Comparison of ENCODE assay signal across 10 cellular contexts in genomic region chr17:67520916-67521772, GRCh38.
A peak's percentile ranks its signal among the peaks of the same experiment; 100 is the strongest.
DNase-seq lines count a peak whose midpoint lies in the region; TF ChIP-seq lines count a peak whose summit lies in the region.
"Had no signal": no experiment of that assay in that cellular context is flagged by ENCODE, and none has a peak within 500 bp of the region (broad histone marks: within the 10 kb centered on the region; RNA-seq: fewer than 3 reads in every experiment).

No MANE protein-coding gene starts in this region.

- H3K9me3 ChIP-seq in HUES6 (ENCODE audit: control insufficient read depth, insufficient read depth, low read depth, low read length) = peaks cover 8% of the 10 kb centered on the region
- peaks cover 6% of the 10 kb centered on the region for H3K9me3 ChIP-seq in adipocyte (ENCODE audit: control insufficient read depth, low read length)
- H3K9me3 ChIP-seq in neural progenitor cell (ENCODE audit: low read depth) = no peaks in the 10 kb centered on the region

- H3K36me3 Mint-ChIP-seq in neural progenitor cell = peaks cover 2% of the 10 kb centered on the region
- H3K36me3 Mint-ChIP-seq in mesothelial cell of epicardium = peaks cover 3% of the 10 kb centered on the region

- H3K36me3 ChIP-seq in HUES6 (ENCODE audit: control insufficient read depth, insufficient read depth, low read length) = no peaks in the 10 kb centered on the region
- no peaks in the 10 kb centered on the region for H3K36me3 ChIP-seq in adipocyte (ENCODE audit: control insufficient read depth, insufficient read depth, low read length, severe bottlenecking)
- H3K36me3 ChIP-seq in neural progenitor cell = no peaks in the 10 kb centered on the region

- H3K27ac ChIP-seq in HUES6 (ENCODE audit: low read depth, low read length) (peak overlapping the region; percentile 66; the same call in 1 of the 2 replicates), neural progenitor cell (no peak overlapping the region)

- H3K4me3 Mint-ChIP-seq in neural progenitor cell = no peak overlapping the region
- H3K4me3 Mint-ChIP-seq in mesothelial cell of epicardium = no peak overlapping the region

- H3K27ac Mint-ChIP-seq in neural progenitor cell (no peak overlapping the region), mesothelial cell of epicardium (no peak overlapping the region)

- H2AFZ ChIP-seq in neural progenitor cell (replicated peaks) = no peak overlapping the region

- peak overlapping the region; percentile 52 for H3K4me2 ChIP-seq in neural progenitor cell

- H3K4me1 ChIP-seq in HUES6 (ENCODE audit: control insufficient read depth, insufficient read depth, low read length) (peaks cover 47% of the 10 kb centered on the region), adipocyte (ENCODE audit: control insufficient read depth, insufficient read depth, low read length) (peaks cover 34% of the 10 kb centered on the region), neural progenitor cell (peaks cover 35% of the 10 kb centered on the region)

- no peak overlapping the region for H3K4me3 ChIP-seq in HUES6 (ENCODE audit: low read depth, low read length)
- H3K4me3 ChIP-seq in adipocyte (ENCODE audit: low read length) = peak overlapping the region; percentile 66
- H3K4me3 ChIP-seq in neural progenitor cell = no peak overlapping the region

- peaks cover 4% of the 10 kb centered on the region for H3K27me3 Mint-ChIP-seq in neural progenitor cell (ENCODE audit: insufficient read depth, low read depth)
- H3K27me3 Mint-ChIP-seq in mesothelial cell of epicardium (ENCODE audit: low read depth) = no peaks in the 10 kb centered on the region

- TF ChIP-seq CTCF in neural progenitor cell (IDR thresholded peaks at IDR 0.05) = no peak
- TF ChIP-seq CTCF in mesothelial cell of epicardium (IDR thresholded peaks at IDR 0.05; ENCODE audit: unreplicated experiment) = no peak

- peaks cover 23% of the 10 kb centered on the region for H3F3A ChIP-seq in neural progenitor cell (ENCODE audit: low read depth)

- DNase-seq in COLO668 (lab: John Stamatoyannopoulos, UW; ENCODE audit: unreplicated experiment) (peak; percentile 5), adipocyte (ENCODE audit: low read depth) (peak; percentile 71), neural progenitor cell (ENCODE audit: low spot score) (no peak), nucleus accumbens (lab: John Stamatoyannopoulos, UW) (no peak), cortex of kidney (lab: John Stamatoyannopoulos, UW) (no peak), mesothelial cell of epicardium (ENCODE audit: low spot score in 2 of 2, unreplicated experiment in 2 of 2) (no peak), NOMO-1 (lab: John Stamatoyannopoulos, UW; ENCODE audit: unreplicated experiment in 2 of 2) (no peak)
- DNase-seq: NCI-H446, SW 1271 had no signal

- H3K79me2 ChIP-seq in neural progenitor cell (ENCODE audit: low read depth) = no peaks in the 10 kb centered on the region

- H3K9me3 Mint-ChIP-seq in neural progenitor cell (peaks cover 2% of the 10 kb centered on the region), mesothelial cell of epicardium (peaks cover 6% of the 10 kb centered on the region)

- peaks cover 39% of the 10 kb centered on the region for H3K4me1 Mint-ChIP-seq in neural progenitor cell
- H3K4me1 Mint-ChIP-seq in mesothelial cell of epicardium = peaks cover 17% of the 10 kb centered on the region

- H3K27me3 ChIP-seq in HUES6 (ENCODE audit: control insufficient read depth, insufficient read depth, low read length) (no peaks in the 10 kb centered on the region), adipocyte (replicated peaks; ENCODE audit: control insufficient read depth, insufficient read depth, low read length) (no peaks in the 10 kb centered on the region), neural progenitor cell (no peaks in the 10 kb centered on the region)

- H4K20me1 ChIP-seq in neural progenitor cell (ENCODE audit: low read depth) = no peaks in the 10 kb centered on the region

- no peak overlapping the region for H3K9ac ChIP-seq in HUES6 (ENCODE audit: low read length)
- H3K9ac ChIP-seq in adipocyte (ENCODE audit: low read length) = no peak overlapping the region
- H3K9ac ChIP-seq in neural progenitor cell = no peak overlapping the region

Comparison
In these comparisons a context has a peak if more than half of its experiments do, and no peak if none do; other contexts are left out.
1. DNase-seq: peak in COLO668 (single experiment) and adipocyte (single experiment); none in neural progenitor cell (single experiment), nucleus accumbens (0 of 56), cortex of kidney (single experiment), mesothelial cell of epicardium (0 of 2) and NOMO-1 (0 of 2).